9 cellular contexts compared by ENCODE assay signal in the genomic region with DNA sequence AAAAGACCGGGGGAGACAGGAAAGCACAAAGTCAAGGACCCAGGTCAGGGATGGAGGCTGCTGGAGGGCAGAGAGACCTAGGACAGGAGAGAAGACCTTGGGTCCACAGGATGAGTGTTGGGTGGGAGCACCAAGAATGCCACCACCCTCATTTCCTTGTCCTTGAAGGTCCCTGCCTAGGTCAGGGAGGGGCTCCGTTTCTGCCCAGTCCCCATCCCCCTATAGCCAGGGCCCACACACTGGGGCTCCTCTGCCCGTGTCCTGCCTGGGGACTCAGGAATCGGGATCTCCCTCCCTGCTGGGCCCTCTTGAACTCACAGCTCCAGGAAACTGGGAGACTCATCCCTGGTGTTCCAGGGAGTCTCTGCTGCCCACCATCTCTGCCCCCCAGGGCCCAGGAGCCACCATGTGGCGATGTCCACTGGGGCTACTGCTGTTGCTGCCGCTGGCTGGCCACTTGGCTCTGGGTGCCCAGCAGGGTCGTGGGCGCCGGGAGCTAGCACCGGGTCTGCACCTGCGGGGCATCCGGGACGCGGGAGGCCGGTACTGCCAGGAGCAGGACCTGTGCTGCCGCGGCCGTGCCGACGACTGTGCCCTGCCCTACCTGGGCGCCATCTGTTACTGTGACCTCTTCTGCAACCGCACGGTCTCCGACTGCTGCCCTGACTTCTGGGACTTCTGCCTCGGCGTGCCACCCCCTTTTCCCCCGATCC. TPM values are rescaled to one million over a fixed set of nuclear protein-coding genes. Genes with fewer than 3 reads are reported as not detected.
DNase-seq lines count a peak whose midpoint lies in the region; ATAC-seq, FAIRE-seq and TF ChIP-seq lines count a peak whose summit lies in the region.
"Had no signal": no experiment of that assay in that cellular context is flagged by ENCODE, and none has a peak within 500 bp of the region (broad histone marks: within the 10 kb centered on the region; RNA-seq: fewer than 3 reads in every experiment).

No MANE protein-coding gene starts in this region.

- DNase-seq in GM20000 (ENCODE audit: low spot score) (peak; percentile 32), cardiac fibroblast (ENCODE audit: low read depth in 2 of 2) (no peak), kidney (peak; percentile 78), gastrocnemius medialis (no peak), HuH-7 (ENCODE audit: low spot score) (no peak)
- DNase-seq: nucleus accumbens had no signal

- ATAC-seq in gastrocnemius medialis (no peak), HG02840 (IDR thresholded peaks at IDR 0.05; ENCODE audit: low FRiP score, unreplicated experiment) (no peak), GM18909 (IDR thresholded peaks at IDR 0.05; ENCODE audit: poor library complexity, unreplicated experiment) (no peak), GM19397 (IDR thresholded peaks at IDR 0.05; ENCODE audit: unreplicated experiment) (no peak)

- H3K9ac ChIP-seq in kidney (ENCODE audit: low read length in 2 of 2) = peak overlapping the region; percentile 92 to 98

- H3K27me3 ChIP-seq in gastrocnemius medialis = no peaks in the 10 kb centered on the region

- no peak for TF ChIP-seq POLR2A in gastrocnemius medialis (IDR thresholded peaks at IDR 0.05)

- TF ChIP-seq CTCF in GM20000 (IDR thresholded peaks at IDR 0.05; ENCODE audit: extremely low read depth, missing control alignments) (no peak), cardiac fibroblast (IDR thresholded peaks at IDR 0.05; ENCODE audit: low read depth, low read length) (no peak), kidney (IDR thresholded peaks at IDR 0.05; ENCODE audit: borderline replicate concordance, extremely low read depth, insufficient read depth) (no peak), gastrocnemius medialis (IDR thresholded peaks at IDR 0.05 in 4 of 5, conservative IDR thresholded peaks at IDR 0.05 in 1 of 5) (no peak)

- no peaks in the 10 kb centered on the region for H3K36me3 ChIP-seq in kidney (ENCODE audit: control insufficient read depth in 1 of 2, insufficient read depth in 2 of 2, low read length in 2 of 2)
- no peaks in the 10 kb centered on the region for H3K36me3 ChIP-seq in gastrocnemius medialis

- in situ Hi-C loops in gastrocnemius medialis (cut with MboI; ENCODE audit: low sequenced_read_pairs in 4 of 4) = no loop called here

- H3K4me3 ChIP-seq in cardiac fibroblast (replicated peaks in 1 of 2; ENCODE audit: low read depth in 2 of 2, low read length in 2 of 2) = peak overlapping the region; percentile 29 to 48
- H3K4me3 ChIP-seq in kidney (ENCODE audit: low read length in 2 of 2) = peak overlapping the region; percentile 89 to 97
- peak overlapping the region; percentile 54 to 67 (median 57) for H3K4me3 ChIP-seq in gastrocnemius medialis

- H3K4me1 ChIP-seq in kidney (ENCODE audit: control insufficient read depth in 1 of 2, insufficient read depth in 1 of 2, low read depth in 1 of 2, low read length in 2 of 2) (peaks cover 45 to 49% of the 10 kb centered on the region in 2 donors), gastrocnemius medialis (peaks cover 0 to 10% of the 10 kb centered on the region in 2 donors)

- intact Hi-C loops in kidney (cut with DNase I) (no loop called here), gastrocnemius medialis (cut with DNase I; ENCODE audit: low total_unique reads) (no loop called here)

- H3K27ac ChIP-seq in kidney (ENCODE audit: low read depth in 2 of 2, low read length in 2 of 2) = peak overlapping the region; percentile 92 to 97
- H3K27ac ChIP-seq in gastrocnemius medialis = peak overlapping the region; percentile 62 to 83 (median 76)

- no peak for FAIRE-seq in kidney (lab: Jason Lieb, UNC)

- H3K9me3 ChIP-seq in kidney (ENCODE audit: control insufficient read depth in 1 of 2, low read length in 2 of 2) = no peaks in the 10 kb centered on the region
- H3K9me3 ChIP-seq in gastrocnemius medialis = no peaks in the 10 kb centered on the region

RNA-seq across cellular contexts. Expression of a gene that starts 0.6 kb away (rescaled TPM):
- total RNA-seq in kidney = 246 TPM
- polyA plus RNA-seq in kidney (ENCODE audit: insufficient read depth, low read depth, low replicate concordance) = 171 TPM
- total RNA-seq in gastrocnemius medialis = 100 to 1,000 TPM in 2 of 4 donors, 10 to 100 TPM in 2; 50.3 to 120 (median 105) TPM

RNA-seq across cellular contexts. Expression of a gene that starts 40.6 kb away (rescaled TPM):
- total RNA-seq in kidney (0.35 TPM), gastrocnemius medialis (under 1 TPM in 1 of 4 donors, not detected in 3; 0.59 TPM)
- not detected for polyA plus RNA-seq in kidney (ENCODE audit: insufficient read depth, low read depth, low replicate concordance)

Comparison
In these comparisons a context has a peak if more than half of its experiments do, and no peak if none do; other contexts are left out.
1. DNase-seq: peak in GM20000 (single experiment) and kidney (single experiment); none in cardiac fibroblast (0 of 2), gastrocnemius medialis (0 of 2) and HuH-7 (single experiment).
2. H3K4me3 ChIP-seq: peak in every context shown above with its lines; median percentile 93 in kidney; 57 in gastrocnemius medialis; 38 in cardiac fibroblast.